1 cellular context compared by ENCODE assay signal in genomic region chr17:13420294-13421277, GRCh38.
A peak's percentile ranks its signal among the peaks of the same experiment; 100 is the strongest.
TF ChIP-seq lines count a peak whose summit lies in the region.

No MANE protein-coding gene starts in this region.

TF ChIP-seq in HEK293, 187 proteins besides CTCF, POLR2A, EP300 and RAD21 (continued from another document and continues in another):
- no peak for TF ChIP-seq ZNF645 (tag by site-specific recombination; IDR thresholded peaks at IDR 0.05)
- TF ChIP-seq ZNF184 (tag by site-specific recombination; IDR thresholded peaks at IDR 0.05) = peak; percentile 92
- no peak for TF ChIP-seq FEZF1 (tag by site-specific recombination; IDR thresholded peaks at IDR 0.05)
- peak; percentile 92 for TF ChIP-seq ZNF629 (tag by site-specific recombination; IDR thresholded peaks at IDR 0.05)
- TF ChIP-seq ZNF10 (tag by site-specific recombination; IDR thresholded peaks at IDR 0.05) = peak; percentile 46; the same call in 1 of the 2 replicates
- no peak for TF ChIP-seq ZSCAN30 (tag by site-specific recombination; IDR thresholded peaks at IDR 0.05)
- TF ChIP-seq ZBTB1 (tag by site-specific recombination; IDR thresholded peaks at IDR 0.05) = no peak
- TF ChIP-seq HOXA7 (CRISPR knock-in tag; IDR thresholded peaks at IDR 0.05; ENCODE audit: borderline replicate concordance) = no peak
- no peak for TF ChIP-seq ZNF776 (tag by site-specific recombination; IDR thresholded peaks at IDR 0.05; ENCODE audit: borderline replicate concordance)
- peak; percentile 75; the same call in 1 of the 2 replicates for TF ChIP-seq TSHZ1 (tag by site-specific recombination; IDR thresholded peaks at IDR 0.05; ENCODE audit: borderline replicate concordance)
- no peak for TF ChIP-seq ZXDB (tag by site-specific recombination; IDR thresholded peaks at IDR 0.05)
- peak; percentile 63; the same call in 1 of the 2 replicates for TF ChIP-seq ZNF785 (tag by site-specific recombination; IDR thresholded peaks at IDR 0.05)
- peak; percentile 80 for TF ChIP-seq SCRT2 (tag by site-specific recombination; IDR thresholded peaks at IDR 0.05)
- 0 out of 2 replicates have a peak, but pooled peaks have one; percentile 22 for TF ChIP-seq ZBTB17 (tag by site-specific recombination; IDR thresholded peaks at IDR 0.05)
- peak; percentile 84 for TF ChIP-seq SP7 (tag by site-specific recombination; IDR thresholded peaks at IDR 0.05)
- no peak for TF ChIP-seq ZFP41 (tag by site-specific recombination; IDR thresholded peaks at IDR 0.05; ENCODE audit: borderline replicate concordance)
- TF ChIP-seq YY1 (tag by site-specific recombination; IDR thresholded peaks at IDR 0.05) = no peak
- TF ChIP-seq ZNF521 (tag by site-specific recombination; IDR thresholded peaks at IDR 0.05) = no peak
- TF ChIP-seq ZNF202 (tag by site-specific recombination; IDR thresholded peaks at IDR 0.05; ENCODE audit: borderline replicate concordance) = no peak
- TF ChIP-seq MEIS1 (CRISPR knock-in tag; IDR thresholded peaks at IDR 0.05; ENCODE audit: borderline replicate concordance) = no peak
- no peak for TF ChIP-seq PBX3 (CRISPR knock-in tag; IDR thresholded peaks at IDR 0.05)
- no peak for TF ChIP-seq ZNF133 (tag by site-specific recombination; IDR thresholded peaks at IDR 0.05)
- peak; percentile 84; the same call in 1 of the 2 replicates for TF ChIP-seq ZSCAN23 (tag by site-specific recombination; IDR thresholded peaks at IDR 0.05)
- peak; percentile 83 for TF ChIP-seq ZBTB21 (tag by site-specific recombination; IDR thresholded peaks at IDR 0.05)
- no peak for TF ChIP-seq ZNF266 (tag by site-specific recombination; IDR thresholded peaks at IDR 0.05; ENCODE audit: low read depth)
- no peak for TF ChIP-seq ZNF280C (tag by site-specific recombination; IDR thresholded peaks at IDR 0.05)
- TF ChIP-seq IKZF3 (tag by site-specific recombination; IDR thresholded peaks at IDR 0.05) = no peak
- no peak for TF ChIP-seq ZNF792 (tag by site-specific recombination; IDR thresholded peaks at IDR 0.05)
- TF ChIP-seq ZNF488 (tag by site-specific recombination; IDR thresholded peaks at IDR 0.05) = no peak
- no peak for TF ChIP-seq EGR2 (tag by site-specific recombination; IDR thresholded peaks at IDR 0.05; ENCODE audit: low read depth)
- TF ChIP-seq ZBTB20 (tag by site-specific recombination; IDR thresholded peaks at IDR 0.05) = no peak
- no peak for TF ChIP-seq ZNF843 (tag by site-specific recombination; IDR thresholded peaks at IDR 0.05)
- TF ChIP-seq AEBP2 (tag by site-specific recombination; IDR thresholded peaks at IDR 0.05; ENCODE audit: borderline replicate concordance) = no peak
- no peak for TF ChIP-seq ZNF148 (tag by site-specific recombination; IDR thresholded peaks at IDR 0.05; ENCODE audit: borderline replicate concordance)
- no peak for TF ChIP-seq ZNF530 (tag by site-specific recombination; IDR thresholded peaks at IDR 0.05; ENCODE audit: low read depth)
- no peak for TF ChIP-seq ZIC2 (tag by site-specific recombination; IDR thresholded peaks at IDR 0.05)
- no peak for TF ChIP-seq ZNF362 (tag by site-specific recombination; IDR thresholded peaks at IDR 0.05)
- TF ChIP-seq RBAK (tag by site-specific recombination; IDR thresholded peaks at IDR 0.05) = 0 out of 2 replicates have a peak, but pooled peaks have one; percentile 20
- TF ChIP-seq ZNF513 (tag by site-specific recombination; IDR thresholded peaks at IDR 0.05) = no peak
- TF ChIP-seq ZNF114 (tag by site-specific recombination; IDR thresholded peaks at IDR 0.05) = no peak
- TF ChIP-seq ZNF24 (tag by site-specific recombination; IDR thresholded peaks at IDR 0.05) = peak; percentile 83; the same call in 1 of the 2 replicates
- TF ChIP-seq ZNF707 (tag by site-specific recombination; IDR thresholded peaks at IDR 0.05) = no peak
- TF ChIP-seq ZNF335 (tag by site-specific recombination; conservative IDR thresholded peaks at IDR 0.05) = peak; percentile 20; the same call in 1 of the 2 replicates
- TF ChIP-seq PRDM4 (tag by site-specific recombination; IDR thresholded peaks at IDR 0.05) = no peak
- TF ChIP-seq ZNF76 (tag by site-specific recombination; IDR thresholded peaks at IDR 0.05; ENCODE audit: borderline replicate concordance, low read depth) = no peak
- no peak for TF ChIP-seq PRDM1 (tag by site-specific recombination; IDR thresholded peaks at IDR 0.05)
- TF ChIP-seq ZNF654 (tag by site-specific recombination; IDR thresholded peaks at IDR 0.05; ENCODE audit: low read depth) = no peak
- TF ChIP-seq ZNF391 (tag by site-specific recombination; IDR thresholded peaks at IDR 0.05; ENCODE audit: borderline replicate concordance, low read depth) = no peak
- no peak for TF ChIP-seq ZNF155 (tag by site-specific recombination; IDR thresholded peaks at IDR 0.05)
